14 cellular contexts compared by ENCODE assay signal in genomic region chr17:10041916-10042588, GRCh38.
DNase-seq lines count a peak whose midpoint lies in the region; ATAC-seq and TF ChIP-seq lines count a peak whose summit lies in the region.
"Had no signal": no experiment of that assay in that cellular context is flagged by ENCODE, and none has a peak within 500 bp of the region (broad histone marks: within the 10 kb centered on the region; RNA-seq: fewer than 3 reads in every experiment).

No MANE protein-coding gene starts in this region.

- peaks cover 21% of the 10 kb centered on the region for H3K27me3 Mint-ChIP-seq in nephron progenitor cell (ENCODE audit: low read depth, poor library complexity)
- H3K27me3 Mint-ChIP-seq: CD4-positive, alpha-beta T cell had no signal

- DNase-seq in adipocyte (ENCODE audit: low read depth) (no peak), sigmoid colon (no peak), nephron progenitor cell (no peak), SK-N-DZ (ENCODE audit: low spot score) (no peak)
- DNase-seq: activated CD4-positive, alpha-beta T cell treated with anti-CD3 and anti-CD28 coated beads for 48 hours; CD4-positive, alpha-beta T cell; midbrain; OCI-M1; T-helper 1 cell had no signal

- H3K4me1 ChIP-seq in adipocyte (ENCODE audit: control insufficient read depth, insufficient read depth, low read length) = peaks cover 20% of the 10 kb centered on the region
- peaks cover 0 to 3% (median 2%) of the 10 kb centered on the region in 4 donors for H3K4me1 ChIP-seq in sigmoid colon

- no peak overlapping the region for H3K4me3 Mint-ChIP-seq in nephron progenitor cell
- H3K4me3 Mint-ChIP-seq: CD4-positive, alpha-beta T cell had no signal

- no peak for TF ChIP-seq POLR2A in sigmoid colon (IDR thresholded peaks at IDR 0.05)

- H3K36me3 Mint-ChIP-seq in nephron progenitor cell (ENCODE audit: low read depth) = no peaks in the 10 kb centered on the region

- no peak for TF ChIP-seq EP300 in sigmoid colon (IDR thresholded peaks at IDR 0.05)

- H3K9me3 ChIP-seq in adipocyte (ENCODE audit: control insufficient read depth, low read length) (no peaks in the 10 kb centered on the region), sigmoid colon (no peaks in the 10 kb centered on the region)

- peaks cover 17% of the 10 kb centered on the region for H3K4me1 Mint-ChIP-seq in nephron progenitor cell

- H3K4me3 ChIP-seq in adipocyte (ENCODE audit: low read length) (peak overlapping the region; percentile 6), sigmoid colon (no peak overlapping the region)

- ATAC-seq in GM18517 (IDR thresholded peaks at IDR 0.05; ENCODE audit: unreplicated experiment) (peak; percentile 39), GM21786 (IDR thresholded peaks at IDR 0.05; ENCODE audit: unreplicated experiment) (peak; percentile 46), GM19397 (IDR thresholded peaks at IDR 0.05; ENCODE audit: unreplicated experiment) (no peak), GM18873 (IDR thresholded peaks at IDR 0.05; ENCODE audit: low FRiP score, unreplicated experiment) (no peak)

- peak overlapping the region; percentile 31 for H3K9ac ChIP-seq in adipocyte (ENCODE audit: low read length)

- H3K36me3 ChIP-seq in adipocyte (ENCODE audit: control insufficient read depth, insufficient read depth, low read length, severe bottlenecking) = no peaks in the 10 kb centered on the region
- H3K36me3 ChIP-seq in sigmoid colon = no peaks in the 10 kb centered on the region

- no peaks in the 10 kb centered on the region for H3K27me3 ChIP-seq in adipocyte (replicated peaks; ENCODE audit: control insufficient read depth, insufficient read depth, low read length)
- no peaks in the 10 kb centered on the region for H3K27me3 ChIP-seq in sigmoid colon

- no peaks in the 10 kb centered on the region for H3K9me3 Mint-ChIP-seq in nephron progenitor cell
- H3K9me3 Mint-ChIP-seq: CD4-positive, alpha-beta T cell had no signal

- no peak for TF ChIP-seq CTCF in sigmoid colon (IDR thresholded peaks at IDR 0.05)
- no peak for TF ChIP-seq CTCF in nephron progenitor cell (IDR thresholded peaks at IDR 0.05)

- H3K27ac Mint-ChIP-seq in nephron progenitor cell = no peak overlapping the region
- H3K27ac Mint-ChIP-seq: CD4-positive, alpha-beta T cell had no signal

- intact Hi-C loops in sigmoid colon (cut with DNase I) = no loop called here

- WGBS in sigmoid colon, 2 donors = 79 to 80% methylated on average over 17 of the region's 17 CpGs

- peak overlapping the region in 3 of 4 donors; percentile 34 to 65 (median 44) for H3K27ac ChIP-seq in sigmoid colon
- H3K27ac ChIP-seq: epithelial cell of prostate had no signal

Comparison
In these comparisons a context has a peak if more than half of its experiments do, and no peak if none do; other contexts are left out.
1. ATAC-seq: peak in GM18517 (single experiment) and GM21786 (single experiment); none in GM19397 (single experiment) and GM18873 (single experiment).